In genomic region chr10:63474488-63474887, GRCh38 we compare ENCODE assay signal across 20 cellular contexts. TPM values are rescaled to one million over a fixed set of nuclear protein-coding genes. Genes with fewer than 3 reads are reported as not detected.
DNase-seq lines count a peak whose midpoint lies in the region; ATAC-seq and TF ChIP-seq lines count a peak whose summit lies in the region.
"Had no signal": no experiment of that assay in that cellular context is flagged by ENCODE, and none has a peak within 500 bp of the region (broad histone marks: within the 10 kb centered on the region; RNA-seq: fewer than 3 reads in every experiment).

No MANE protein-coding gene starts in this region.

- H3K9me3 Mint-ChIP-seq in endodermal cell, result no peaks in the 10 kb centered on the region
- H3K9me3 Mint-ChIP-seq: CD4-positive, CD25-positive, alpha-beta regulatory T cell; GM23338 had no signal

- H3K9ac ChIP-seq in HCT116 (ENCODE audit: low read length) (no peak overlapping the region), endodermal cell (ENCODE audit: extremely low read depth, low read length, poor library complexity, severe bottlenecking) (no peak overlapping the region), trophoblast cell (ENCODE audit: low read length) (no peak overlapping the region)
- H3K9ac ChIP-seq: BLaER1 had no signal

- H3K27ac ChIP-seq in HCT116 (ENCODE audit: low read depth, low read length), result no peak overlapping the region
- H3K27ac ChIP-seq in endodermal cell (ENCODE audit: low read depth, low read length), result no peak overlapping the region
- H3K27ac ChIP-seq in trophoblast cell (ENCODE audit: low read depth, low read length), result no peak overlapping the region
- H3K27ac ChIP-seq in dorsolateral prefrontal cortex, result no peak overlapping the region
- H3K27ac ChIP-seq in ovary, result no peak overlapping the region
- H3K27ac ChIP-seq: BLaER1, C4-2B had no signal

- H2AFZ ChIP-seq in HCT116 (ENCODE audit: low read depth, low read length, poor library complexity, severe bottlenecking), result no peak overlapping the region
- H2AFZ ChIP-seq in trophoblast cell (ENCODE audit: insufficient read depth, low read length, poor library complexity), result no peak overlapping the region
- H2AFZ ChIP-seq: GM23338 had no signal

- no peak overlapping the region for H3K14ac ChIP-seq in trophoblast cell (ENCODE audit: low read length)

- no peak for TF ChIP-seq POLR2A in HCT116 (IDR thresholded peaks at IDR 0.05; ENCODE audit: borderline replicate concordance, extremely low read depth, insufficient read depth, insufficient read length)
- TF ChIP-seq POLR2A in ovary (IDR thresholded peaks at IDR 0.05), result no peak

- no peak overlapping the region for H3K4me3 Mint-ChIP-seq in endodermal cell
- H3K4me3 Mint-ChIP-seq: B cell; CD4-positive, CD25-positive, alpha-beta regulatory T cell; CD8-positive, alpha-beta T cell; GM23338 had no signal

- peaks cover 4% of the 10 kb centered on the region; the same call in 1 of the 2 replicates for H4K20me1 ChIP-seq in HCT116 (ENCODE audit: insufficient read depth)

- H3K9me3 ChIP-seq in HCT116 (ENCODE audit: control insufficient read depth in 1 of 2, insufficient read depth in 1 of 2, low read depth in 1 of 2, low read length in 2 of 2) (no peaks in the 10 kb centered on the region), endodermal cell (ENCODE audit: control insufficient read depth, low read length) (no peaks in the 10 kb centered on the region), trophoblast cell (ENCODE audit: insufficient read depth, low read depth, low read length) (no peaks in the 10 kb centered on the region), ovary (no peaks in the 10 kb centered on the region)
- H3K9me3 ChIP-seq: Caco-2, HAP-1 had no signal

- H4K91ac ChIP-seq in trophoblast cell (ENCODE audit: low read depth, low read length), result no peak overlapping the region

- TF ChIP-seq EP300 in Ishikawa (IDR thresholded peaks at IDR 0.05; ENCODE audit: borderline replicate concordance), result no peak
- TF ChIP-seq EP300 in ovary (IDR thresholded peaks at IDR 0.05), result no peak

- no peak overlapping the region for H3K18ac ChIP-seq in trophoblast cell (ENCODE audit: low read length)

- H3K36me3 Mint-ChIP-seq in endodermal cell (ENCODE audit: low read depth), result peaks cover 2% of the 10 kb centered on the region

- 97% methylated on average over 5 to 8 of the region's 8 CpGs for WGBS in endodermal cell (ENCODE audit: insufficient coverage in 1 of 2, insufficient read length in 1 of 2), 2 experiments
- no CpG with 5 or more reads among the region's 8 CpGs for WGBS in trophoblast cell (ENCODE audit: extremely low coverage, insufficient coverage, insufficient read length)
- WGBS in ovary, 3 donors, result 96% methylated on average over 8 of the region's 8 CpGs

- H3K9me2 ChIP-seq in HCT116 (ENCODE audit: insufficient read depth), result no peaks in the 10 kb centered on the region

- H3K4ac ChIP-seq in trophoblast cell (ENCODE audit: low read depth, low read length), result peak overlapping the region; percentile 75

- H3K4me1 ChIP-seq in HCT116 (ENCODE audit: control insufficient read depth in 1 of 2, insufficient read depth in 2 of 2, low read length in 2 of 2) (no peaks in the 10 kb centered on the region), endodermal cell (ENCODE audit: control insufficient read depth, insufficient read depth, low read length) (peaks cover 19% of the 10 kb centered on the region), trophoblast cell (ENCODE audit: control insufficient read depth in 1 of 2, insufficient read depth in 2 of 2, low read length in 2 of 2) (peaks cover 2 to 4% of the 10 kb centered on the region in 2 experiments), ovary (ENCODE audit: insufficient read depth) (peaks cover 3% of the 10 kb centered on the region)
- H3K4me1 ChIP-seq: BLaER1, Caco-2, HAP-1 had no signal

- H2BK5ac ChIP-seq in trophoblast cell (ENCODE audit: low read depth, low read length, poor library complexity), result no peak overlapping the region

- intact Hi-C loops in HCT116 (cut with micrococcal nuclease) (no loop called here), dorsolateral prefrontal cortex (cut with DNase I) (no loop called here), ovary (cut with DNase I) (no loop called here)

- RAD21 ChIA-PET in HCT116 (lab: Charles Lee; ENCODE audit: low non-redundant PET in 1 of 2, low total read pairs in 2 of 2, uncharacterized antibody in 2 of 2, unreplicated experiment in 2 of 2), result no interaction called here

- no peak overlapping the region for H3K23ac ChIP-seq in trophoblast cell (ENCODE audit: low read length)

- no peak overlapping the region for H2AK5ac ChIP-seq in trophoblast cell (ENCODE audit: low read length)

- no peaks in the 10 kb centered on the region for H3K79me1 ChIP-seq in trophoblast cell (ENCODE audit: low read length)

- no peak overlapping the region for H2BK120ac ChIP-seq in trophoblast cell (ENCODE audit: insufficient read depth, low read length, poor library complexity)

- POLR2A ChIA-PET in HCT116 (lab: Charles Lee), result no interaction called here

- no peaks in the 10 kb centered on the region for H3K36me3 ChIP-seq in HCT116 (ENCODE audit: control insufficient read depth in 1 of 2, insufficient read depth in 2 of 2, low read length in 2 of 2)
- no peaks in the 10 kb centered on the region for H3K36me3 ChIP-seq in endodermal cell (ENCODE audit: control insufficient read depth, insufficient read depth, low read length)
- H3K36me3 ChIP-seq in trophoblast cell (ENCODE audit: control insufficient read depth in 1 of 2, insufficient read depth in 2 of 2, low read length in 2 of 2), result no peaks in the 10 kb centered on the region
- no peaks in the 10 kb centered on the region for H3K36me3 ChIP-seq in ovary
- H3K36me3 ChIP-seq: HAP-1 had no signal

- CTCF ChIA-PET in HCT116 (lab: Charles Lee), result no interaction called here

- H3K27me3 Mint-ChIP-seq in endodermal cell (ENCODE audit: insufficient read depth), result no peaks in the 10 kb centered on the region
- H3K27me3 Mint-ChIP-seq: B cell; CD4-positive, CD25-positive, alpha-beta regulatory T cell had no signal

- BruUV-seq in HCT116 (replicated peaks; lab: Mats Ljungman, UMichigan), result no TSS peak

- H3K4me3 ChIP-seq in HCT116 (replicated peaks in 1 of 2; ENCODE audit: low read depth in 1 of 2, low read length in 2 of 2) (no peak overlapping the region), endodermal cell (ENCODE audit: low read length) (no peak overlapping the region), trophoblast cell (ENCODE audit: low read depth, low read length) (no peak overlapping the region), dorsolateral prefrontal cortex (no peak overlapping the region), ovary (no peak overlapping the region)
- H3K4me3 ChIP-seq: BLaER1, GM12878, GM23338, HAP-1 had no signal

- TF ChIP-seq RAD21 in HCT116 (IDR thresholded peaks at IDR 0.05; ENCODE audit: low read depth), result no peak
- no peak for TF ChIP-seq RAD21 in Ishikawa (IDR thresholded peaks at IDR 0.05; ENCODE audit: low read depth)

- no peak overlapping the region for H2BK12ac ChIP-seq in trophoblast cell (ENCODE audit: low read length)

- DNase-seq in HCT116 (ENCODE audit: low read depth, low spot score) (no peak), endodermal cell (no peak), trophoblast cell (peak in 1 of 2 donors; percentile 37), dorsolateral prefrontal cortex (no peak), ovary (no peak), EL (no peak)
- DNase-seq: Caco-2; CD4-positive, CD25-positive, alpha-beta regulatory T cell; CD8-positive, alpha-beta T cell; DMS153; DND-41; GDM1 had no signal

- peaks cover 42% of the 10 kb centered on the region for H3K4me1 Mint-ChIP-seq in endodermal cell

- no peaks in the 10 kb centered on the region for H3K27me3 ChIP-seq in HCT116 (ENCODE audit: insufficient read depth, low read length)
- no peaks in the 10 kb centered on the region for H3K27me3 ChIP-seq in endodermal cell (ENCODE audit: control insufficient read depth, insufficient read depth, low read length, poor library complexity, severe bottlenecking)
- no peaks in the 10 kb centered on the region for H3K27me3 ChIP-seq in trophoblast cell (ENCODE audit: insufficient read depth, low read length)
- no peaks in the 10 kb centered on the region for H3K27me3 ChIP-seq in dorsolateral prefrontal cortex
- H3K27me3 ChIP-seq in ovary, result no peaks in the 10 kb centered on the region
- H3K27me3 ChIP-seq: BLaER1 had no signal

- peaks cover 60% of the 10 kb centered on the region for H3K79me2 ChIP-seq in HCT116 (ENCODE audit: insufficient read depth, low read length)
- H3K79me2 ChIP-seq in trophoblast cell (ENCODE audit: control insufficient read depth, insufficient read depth, low read length, poor library complexity), result peaks cover 2% of the 10 kb centered on the region

- H4K12ac ChIP-seq in trophoblast cell (ENCODE audit: low read depth, low read length), result no peak overlapping the region

- peak overlapping the region; percentile 52 for H3K27ac Mint-ChIP-seq in endodermal cell
- H3K27ac Mint-ChIP-seq: B cell; CD8-positive, alpha-beta T cell; GM23338 had no signal

- ATAC-seq in HCT116 (no peak), GM21825 (IDR thresholded peaks at IDR 0.05; ENCODE audit: unreplicated experiment) (no peak)
- ATAC-seq: CD8-positive, alpha-beta T cell; GM12878; GM23338 had no signal

- TF ChIP-seq CTCF in HCT116 (IDR thresholded peaks at IDR 0.05 in 2 of 3, conservative IDR thresholded peaks at IDR 0.05 in 1 of 3; ENCODE audit: borderline replicate concordance in 1 of 3, insufficient read depth in 1 of 3, low read depth in 2 of 3, low read length in 2 of 3), result no peak
- no peak for TF ChIP-seq CTCF in endodermal cell (conservative IDR thresholded peaks at IDR 0.05)
- TF ChIP-seq CTCF in dorsolateral prefrontal cortex (IDR thresholded peaks at IDR 0.05 in 54 of 56, conservative IDR thresholded peaks at IDR 0.05 in 2 of 56; ENCODE audit: low read depth in 1 of 56, partially characterized antibody in 56 of 56), result no peak
- TF ChIP-seq CTCF in ovary (IDR thresholded peaks at IDR 0.05), result no peak

- no peak overlapping the region for H4K8ac ChIP-seq in trophoblast cell (ENCODE audit: low read depth, low read length)

- H3K4me2 ChIP-seq in HCT116 (ENCODE audit: low read length) (no peak overlapping the region), trophoblast cell (ENCODE audit: low read length) (no peak overlapping the region)
- H3K4me2 ChIP-seq: BLaER1, GM23338 had no signal

RNA-seq across cellular contexts. Expression of gene JMJD1C, which starts 8.7 kb away (rescaled TPM):
- total RNA-seq in HCT116 (2021; ENCODE audit: unreplicated experiment) (66.3 TPM), endodermal cell (100 to 1,000 TPM in 1 of 2 donors, 10 to 100 TPM in 1; 91.3 to 114 TPM), dorsolateral prefrontal cortex (100 to 1,000 TPM in 85 of 120 experiments, 10 to 100 TPM in 35; 80.5 to 152 (median 104) TPM), ovary (100 to 1,000 TPM in 2 of 7 donors, 10 to 100 TPM in 5; 70.9 to 140 (median 80.1) TPM)
- polyA plus RNA-seq in HCT116 (2012), result 12.5 and 19.0 TPM in 2 replicates
- polyA plus RNA-seq in endodermal cell (2013, experiment 1 of 2), result 79.6 TPM
- 73.7 TPM for polyA plus RNA-seq in endodermal cell (2013, experiment 2 of 2)
- 35.9 and 36.9 TPM in 2 replicates for polyA plus RNA-seq in trophoblast cell (2013)
- 10 to 100 TPM; 45.4 to 46.4 TPM for polyA plus RNA-seq in ovary

RNA-seq across cellular contexts. Expression of gene REEP3, which starts 46.7 kb away (rescaled TPM):
- total RNA-seq in HCT116 (2021; ENCODE audit: unreplicated experiment) (41.3 TPM), endodermal cell (10 to 100 TPM; 30.7 to 33.0 TPM), dorsolateral prefrontal cortex (100 to 1,000 TPM in 1 of 120 experiments, 10 to 100 TPM in 119; 11.4 to 104 (median 32.6) TPM), ovary (10 to 100 TPM; 21.4 to 30.5 (median 29.4) TPM)
- polyA plus RNA-seq in HCT116 (2012), result 5.6 and 7.4 TPM in 2 replicates
- 37.9 TPM for polyA plus RNA-seq in endodermal cell (2013, experiment 1 of 2)
- polyA plus RNA-seq in endodermal cell (2013, experiment 2 of 2), result 37.1 TPM
- 23.7 and 24.1 TPM in 2 replicates for polyA plus RNA-seq in trophoblast cell (2013)
- 10 to 100 TPM in 1 of 2 donors, 1 to 10 TPM in 1; 9.3 to 18.4 TPM for polyA plus RNA-seq in ovary
